ENCODE assay signal across 30 cellular contexts in the genomic region with DNA sequence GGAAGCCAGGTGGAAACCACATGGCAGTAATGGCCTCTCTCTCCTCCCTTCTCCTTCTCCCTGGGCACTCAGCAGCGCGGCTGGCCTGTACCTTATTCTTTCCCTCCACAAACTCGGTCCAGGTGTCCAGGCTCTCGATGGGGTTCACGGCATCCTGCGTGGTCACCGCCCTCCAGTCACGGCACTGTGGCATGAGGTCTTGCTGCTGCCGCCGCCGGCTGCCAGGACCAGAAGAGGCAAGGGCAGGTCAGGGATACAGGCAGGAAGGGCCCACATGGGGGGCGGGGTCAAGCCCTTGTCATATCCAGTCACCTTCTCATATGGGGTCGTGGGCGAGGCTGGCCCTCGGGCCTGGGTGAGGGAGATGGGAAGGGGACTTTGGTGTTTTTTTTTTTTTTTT. TPM values are rescaled to one million over a fixed set of nuclear protein-coding genes. Genes with fewer than 3 reads are reported as not detected.
A peak's percentile ranks its signal among the peaks of the same experiment; 100 is the strongest.
DNase-seq lines count a peak whose midpoint lies in the region; ATAC-seq, FAIRE-seq and TF ChIP-seq lines count a peak whose summit lies in the region.
"Had no signal": no experiment of that assay in that cellular context is flagged by ENCODE, and none has a peak within 500 bp of the region (broad histone marks: within the 10 kb centered on the region; RNA-seq: fewer than 3 reads in every experiment).

No MANE protein-coding gene starts in this region.

- H2AFZ ChIP-seq in K562 (ENCODE audit: low read depth, low read length) = peak overlapping the region; percentile 55; the same call in 1 of the 2 replicates
- no peak overlapping the region for H2AFZ ChIP-seq in neural progenitor cell (replicated peaks)
- H2AFZ ChIP-seq: PC-9 had no signal

- TF ChIP-seq CTCF in K562 (IDR thresholded peaks at IDR 0.05 in 2 of 3, conservative IDR thresholded peaks at IDR 0.05 in 1 of 3; ENCODE audit: insufficient read depth in 2 of 3, low read depth in 1 of 3, low read length in 3 of 3) = no peak
- TF ChIP-seq CTCF in neural progenitor cell (IDR thresholded peaks at IDR 0.05) = no peak

- H3K4me1 Mint-ChIP-seq in activated naive CD4-positive, alpha-beta T cell treated with anti-CD3 and anti-CD28 coated beads for 36 hours (ENCODE audit: low read depth) = peaks cover 14% of the 10 kb centered on the region
- H3K4me1 Mint-ChIP-seq in neural progenitor cell = peaks cover 2% of the 10 kb centered on the region
- H3K4me1 Mint-ChIP-seq: nephron had no signal

- no peaks in the 10 kb centered on the region for H3K9me3 Mint-ChIP-seq in activated naive CD4-positive, alpha-beta T cell treated with anti-CD3 and anti-CD28 coated beads for 36 hours
- H3K9me3 Mint-ChIP-seq in neural progenitor cell = no peaks in the 10 kb centered on the region
- H3K9me3 Mint-ChIP-seq: CD4-positive, alpha-beta T cell; dendritic cell treated with granulocyte-macrophage colony-stimulating factor and Interleukin-4, amounts not matched to agents 40 ng/mL and 50 ng/mL, for 4 days; nephron; WTC11 had no signal

- no TSS peak for BruUV-seq in K562 (replicated peaks; lab: Mats Ljungman, UMichigan)

- H3K36me3 ChIP-seq in BLaER1 treated with 17β-estradiol and CSF1 and Interleukin-3, amounts not matched to agents 10 nM and 100 nM = no peaks in the 10 kb centered on the region
- no peaks in the 10 kb centered on the region for H3K36me3 ChIP-seq in K562 (ENCODE audit: control insufficient read depth, insufficient read depth, low read length)
- H3K36me3 ChIP-seq in neural progenitor cell = no peaks in the 10 kb centered on the region
- H3K36me3 ChIP-seq: cardiac muscle cell, ovary, thoracic aorta, vagina had no signal

- H3K4me1 ChIP-seq in BLaER1 treated with 17β-estradiol and CSF1 and Interleukin-3, amounts not matched to agents 10 nM and 100 nM = peaks cover 10 to 57% (median 49%) of the 10 kb centered on the region in 10 experiments
- H3K4me1 ChIP-seq in K562 (replicated peaks in 1 of 2; ENCODE audit: control insufficient read depth in 2 of 2, insufficient read depth in 2 of 2, low read length in 2 of 2) (peaks cover 0 to 49% of the 10 kb centered on the region in 2 experiments; a peak in 2 of 5 replicates), neural progenitor cell (no peaks in the 10 kb centered on the region)
- H3K4me1 ChIP-seq: vagina had no signal

- ATAC-seq in K562 (no peak), HG03460 (IDR thresholded peaks at IDR 0.05; ENCODE audit: unreplicated experiment) (no peak), GM18858 (IDR thresholded peaks at IDR 0.05; ENCODE audit: unreplicated experiment) (no peak)
- ATAC-seq: WTC11 had no signal

- no peak for TF ChIP-seq RAD21 in K562 (CRISPR knock-in tag; conservative IDR thresholded peaks at IDR 0.05 in 1 of 2, IDR thresholded peaks at IDR 0.05 in 1 of 2)

- H4K20me1 ChIP-seq in BLaER1 treated with 17β-estradiol and CSF1 and Interleukin-3, amounts not matched to agents 10 nM and 100 nM = no peaks in the 10 kb centered on the region; a peak in 1 of 22 replicates
- no peaks in the 10 kb centered on the region for H4K20me1 ChIP-seq in K562 (replicated peaks; ENCODE audit: control insufficient read depth, insufficient read depth, low read length)
- H4K20me1 ChIP-seq in neural progenitor cell (ENCODE audit: low read depth) = no peaks in the 10 kb centered on the region

- in situ Hi-C loops in K562 (cut with MboI) = no loop called here

- H3K27me3 Mint-ChIP-seq in activated naive CD4-positive, alpha-beta T cell treated with anti-CD3 and anti-CD28 coated beads for 36 hours (ENCODE audit: low read depth) = no peaks in the 10 kb centered on the region
- peaks cover 8% of the 10 kb centered on the region for H3K27me3 Mint-ChIP-seq in neural progenitor cell (ENCODE audit: insufficient read depth, low read depth)
- H3K27me3 Mint-ChIP-seq: CD4-positive, alpha-beta T cell had no signal

- no peaks in the 10 kb centered on the region for H3K27me3 ChIP-seq in BLaER1 treated with 17β-estradiol and CSF1 and Interleukin-3, amounts not matched to agents 10 nM and 100 nM
- peaks cover 9 to 63% of the 10 kb centered on the region in 2 experiments for H3K27me3 ChIP-seq in K562 (ENCODE audit: control insufficient read depth in 2 of 2, insufficient read depth in 2 of 2, low read length in 2 of 2)
- H3K27me3 ChIP-seq in neural progenitor cell = peaks cover 10% of the 10 kb centered on the region
- H3K27me3 ChIP-seq: ovary, vagina had no signal

- POLR2A ChIA-PET in K562 (lab: Yijun Ruan, JAX) = no interaction called here

- no peak overlapping the region for H3K9ac ChIP-seq in BLaER1 treated with 17β-estradiol and CSF1 and Interleukin-3, amounts not matched to agents 10 nM and 100 nM
- H3K9ac ChIP-seq in K562 (ENCODE audit: insufficient read depth in 1 of 2, low read depth in 2 of 2, low read length in 2 of 2) (no peak overlapping the region), neural progenitor cell (no peak overlapping the region)
- H3K9ac ChIP-seq: SK-N-SH had no signal

- peak overlapping the region; percentile 46 for H3K27ac Mint-ChIP-seq in activated naive CD4-positive, alpha-beta T cell treated with anti-CD3 and anti-CD28 coated beads for 36 hours
- H3K27ac Mint-ChIP-seq in neural progenitor cell = peak overlapping the region; percentile 74
- H3K27ac Mint-ChIP-seq: CD4-positive, alpha-beta T cell; dendritic cell treated with granulocyte-macrophage colony-stimulating factor and Interleukin-4, amounts not matched to agents 40 ng/mL and 50 ng/mL, for 4 days; nephron; WTC11 had no signal

- no peak overlapping the region for H3K4me3 Mint-ChIP-seq in activated naive CD4-positive, alpha-beta T cell treated with anti-CD3 and anti-CD28 coated beads for 36 hours
- no peak overlapping the region for H3K4me3 Mint-ChIP-seq in neural progenitor cell
- H3K4me3 Mint-ChIP-seq: CD4-positive, alpha-beta T cell; dendritic cell treated with granulocyte-macrophage colony-stimulating factor and Interleukin-4, amounts not matched to agents 40 ng/mL and 50 ng/mL, for 4 days; nephron; WTC11 had no signal

- H3F3A ChIP-seq in neural progenitor cell (ENCODE audit: low read depth) = no peaks in the 10 kb centered on the region

- WGBS in K562 (ENCODE audit: insufficient coverage, low coverage, missing lambda C conversion rate) = 62% methylated on average over 10 of the region's 15 CpGs

- H3K9me3 ChIP-seq in BLaER1 treated with 17β-estradiol and CSF1 and Interleukin-3, amounts not matched to agents 10 nM and 100 nM (replicated peaks in 1 of 11) = no peaks in the 10 kb centered on the region
- no peaks in the 10 kb centered on the region for H3K9me3 ChIP-seq in K562 (replicated peaks; ENCODE audit: control insufficient read depth, insufficient read depth, low read depth, low read length)
- H3K9me3 ChIP-seq in neural progenitor cell (ENCODE audit: low read depth) = no peaks in the 10 kb centered on the region
- H3K9me3 ChIP-seq: esophagus muscularis mucosa, ovary, SK-N-SH, thoracic aorta, vagina had no signal

- H3K4me2 ChIP-seq in BLaER1 treated with 17β-estradiol and CSF1 and Interleukin-3, amounts not matched to agents 10 nM and 100 nM = peak overlapping the region in 9 of 11 experiments; percentile 24 to 70 (median 59); a peak in 11 of 22 replicates
- H3K4me2 ChIP-seq in K562 (ENCODE audit: insufficient read depth, low read length) (no peak overlapping the region), neural progenitor cell (no peak overlapping the region)
- H3K4me2 ChIP-seq: PC-9, SK-N-SH had no signal

- CTCF ChIA-PET in activated naive CD4-positive, alpha-beta T cell treated with anti-CD3 and anti-CD28 coated beads for 36 hours (lab: Charles Lee) = no interaction called here
- CTCF ChIA-PET in K562 (lab: Yijun Ruan, JAX; ENCODE audit: low intra/inter-chr PET ratio) = no interaction called here

- no peaks in the 10 kb centered on the region for H3K36me3 Mint-ChIP-seq in activated naive CD4-positive, alpha-beta T cell treated with anti-CD3 and anti-CD28 coated beads for 36 hours (ENCODE audit: low read depth)
- no peaks in the 10 kb centered on the region for H3K36me3 Mint-ChIP-seq in neural progenitor cell
- H3K36me3 Mint-ChIP-seq: WTC11 had no signal

- TF ChIP-seq POLR2A in K562 (conservative IDR thresholded peaks at IDR 0.05) = no peak

- FAIRE-seq in K562 (lab: Jason Lieb, UNC) = no peak
- FAIRE-seq: astrocyte had no signal

- no peak for TF ChIP-seq EP300 in K562 (IDR thresholded peaks at IDR 0.05; ENCODE audit: low read length)

- intact Hi-C loops in activated naive CD4-positive, alpha-beta T cell treated with anti-CD3 and anti-CD28 coated beads for 36 hours (cut with micrococcal nuclease) = no loop called here
- intact Hi-C loops in K562 (cut with micrococcal nuclease) = no loop called here

- DNase-seq in activated naive CD4-positive, alpha-beta T cell treated with anti-CD3 and anti-CD28 coated beads for 36 hours = no peak
- DNase-seq in activated naive CD4-positive, alpha-beta T cell treated with Interleukin-2 at 50 U/mL for 16 hours = no peak
- no peak for DNase-seq in K562 (ENCODE audit: extremely low read depth in 1 of 4, low spot score in 3 of 4)
- no peak for DNase-seq in neural progenitor cell (ENCODE audit: low spot score)
- no peak for DNase-seq in NOMO-1 treated with dmso at 0.1 percent for 144 hours (lab: John Stamatoyannopoulos, UW; ENCODE audit: unreplicated experiment)
- DNase-seq: CD4-positive, alpha-beta T cell; foreskin melanocyte; H7; NCI-H1417; NCI-H2029; NCI-H524 treated with DMSO at 0.1 percent for 48 hours; ovary; PC-9; SK-N-SH; stimulated activated naive CD4-positive, alpha-beta T cell treated with Interleukin-2 at 50 U/mL for 16 hours had no signal

- H3K79me2 ChIP-seq in K562 (ENCODE audit: control insufficient read depth, insufficient read depth, low read length) (no peaks in the 10 kb centered on the region), neural progenitor cell (ENCODE audit: low read depth) (no peaks in the 10 kb centered on the region)

- H3K27ac ChIP-seq in BLaER1 treated with 17β-estradiol and CSF1 and Interleukin-3, amounts not matched to agents 10 nM and 100 nM = peak overlapping the region in 1 of 11 experiments; percentile 42; a peak in 1 of 22 replicates
- H3K27ac ChIP-seq in K562 (ENCODE audit: extremely low read depth, low read depth, low read length) (no peak overlapping the region), neural progenitor cell (no peak overlapping the region)
- H3K27ac ChIP-seq: cardiac muscle cell, ovary, PC-9, thoracic aorta, vagina had no signal

- H3K9me1 ChIP-seq in K562 (ENCODE audit: control insufficient read depth, insufficient read depth, low read length) = no peaks in the 10 kb centered on the region

- H3K4me3 ChIP-seq in BLaER1 treated with 17β-estradiol and CSF1 and Interleukin-3, amounts not matched to agents 10 nM and 100 nM = no peak overlapping the region
- no peak overlapping the region for H3K4me3 ChIP-seq in K562
- no peak overlapping the region for H3K4me3 ChIP-seq in neural progenitor cell
- H3K4me3 ChIP-seq: cardiac muscle cell, esophagus muscularis mucosa, ovary, PC-9, skin epidermis, thoracic aorta, vagina had no signal

RNA-seq across cellular contexts. Expression of gene FLT4, which starts 25.6 kb away (rescaled TPM):
- 1 to 10 TPM; 1.5 to 2.7 TPM for total RNA-seq in activated naive CD4-positive, alpha-beta T cell treated with anti-CD3 and anti-CD28 coated beads for 36 hours
- 2.0 and 6.0 TPM in 2 replicates for total RNA-seq in K562 (2011; cell fraction: chromatin; rRNA removed; ENCODE audit: low replicate concordance)
- total RNA-seq in K562 (2011; cell fraction: nucleolus; rRNA removed) = 1.7 and 3.3 TPM in 2 replicates
- 1.1 and 2.1 TPM in 2 replicates for total RNA-seq in K562 (2011; cell fraction: nucleoplasm; rRNA removed)
- total RNA-seq in K562 (2014; rRNA removed) (0.14 and 0.24 TPM in 2 replicates), K562 (2014; rRNA removed; fragmentation: Illumina TruSeq; extraction: Trizol) (not detected in 2 replicates), K562 (2015; rRNA removed; fragmentation: Illumina TruSeq; extraction: Trizol) (0.07 TPM in 1 of 2 replicates, not detected in the other), K562 (2021) (0.24 and 0.47 TPM in 2 replicates), neural progenitor cell (ENCODE audit: low replicate concordance) (2.3 and 13.9 TPM in 2 replicates)
- polyA plus RNA-seq in K562 (2011; rRNA removed) (0.26 and 0.42 TPM in 2 replicates), K562 (2014; fragmentation: Illumina TruSeq; extraction: Trizol) (0.18 and 0.21 TPM in 2 replicates), K562 (2014; fragmentation: Nextera tagmentation; extraction: Ambion mirVana) (under 1 TPM in 1 of 2 experiments, not detected in 1; 0.01 TPM), K562 (2014; rRNA removed) (0.05 and 0.12 TPM in 2 replicates)
- polyA plus RNA-seq in K562 (2011; cell fraction: cytosol; rRNA removed) = 0.27 and 0.48 TPM in 2 replicates
- 1.2 and 1.6 TPM in 2 replicates for polyA plus RNA-seq in K562 (2011; cell fraction: nucleus; rRNA removed)
- polyA plus RNA-seq in K562 (2012) = 0.10 and 0.40 TPM in 2 replicates
- polyA minus RNA-seq in K562 (2011; rRNA and poly(A)+ RNA removed) = 0.18 and 0.21 TPM in 2 replicates
- 0.48 TPM in 1 of 2 replicates, not detected in the other for polyA minus RNA-seq in K562 (2011; cell fraction: cytosol; rRNA and poly(A)+ RNA removed)
- 0.56 and 1.2 TPM in 2 replicates for polyA minus RNA-seq in K562 (2011; cell fraction: nucleus; rRNA and poly(A)+ RNA removed)
- total RNA-seq: PC-9 had no signal

RNA-seq across cellular contexts. Expression of gene SCGB3A1, which starts 32.5 kb away (rescaled TPM):
- total RNA-seq in activated naive CD4-positive, alpha-beta T cell treated with anti-CD3 and anti-CD28 coated beads for 36 hours = not detected
- not detected in 2 replicates for total RNA-seq in K562 (2011; cell fraction: chromatin; rRNA removed; ENCODE audit: low replicate concordance)
- not detected in 2 replicates for total RNA-seq in K562 (2011; cell fraction: nucleolus; rRNA removed)
- not detected in 2 replicates for total RNA-seq in K562 (2011; cell fraction: nucleoplasm; rRNA removed)
- total RNA-seq in K562 (2014; rRNA removed) (not detected in 2 replicates), K562 (2014; rRNA removed; fragmentation: Illumina TruSeq; extraction: Trizol) (not detected in 2 replicates), K562 (2015; rRNA removed; fragmentation: Illumina TruSeq; extraction: Trizol) (not detected in 2 replicates), K562 (2021) (0.33 TPM in 1 of 2 replicates, not detected in the other), neural progenitor cell (ENCODE audit: low replicate concordance) (not detected in 2 replicates)
- polyA plus RNA-seq in K562 (2011; rRNA removed) (not detected in 2 replicates), K562 (2014; fragmentation: Illumina TruSeq; extraction: Trizol) (not detected in 2 replicates), K562 (2014; fragmentation: Nextera tagmentation; extraction: Ambion mirVana) (not detected), K562 (2014; rRNA removed) (not detected in 2 replicates)
- polyA plus RNA-seq in K562 (2011; cell fraction: cytosol; rRNA removed) = not detected in 2 replicates
- polyA plus RNA-seq in K562 (2011; cell fraction: nucleus; rRNA removed) = not detected in 2 replicates
- not detected in 2 replicates for polyA plus RNA-seq in K562 (2012)
- not detected in 2 replicates for polyA minus RNA-seq in K562 (2011; rRNA and poly(A)+ RNA removed)
- not detected in 2 replicates for polyA minus RNA-seq in K562 (2011; cell fraction: cytosol; rRNA and poly(A)+ RNA removed)
- not detected in 2 replicates for polyA minus RNA-seq in K562 (2011; cell fraction: nucleus; rRNA and poly(A)+ RNA removed)
- total RNA-seq: A172; astrocyte; cardiac muscle cell; CD4-positive, alpha-beta T cell; H7; PC-9; renal cortical epithelial cell; T-helper 1 cell treated with Interleukin-12 subunit alpha and Interleukin-12 subunit beta and Interleukin-4 antibody, amounts not matched to agents 30 ng/mL and 1 ng/mL, for 36 hours; thoracic aorta; vagina; WTC11 had no signal
- polyA plus RNA-seq: SK-N-SH had no signal

Comparison
In these comparisons a context has a peak if more than half of its experiments do, and no peak if none do; other contexts are left out.
1. H3K4me2 ChIP-seq: peak in BLaER1 treated with 17β-estradiol and CSF1 and Interleukin-3, amounts not matched to agents 10 nM and 100 nM (9 of 11); none in K562 (single experiment) and neural progenitor cell (single experiment).